1 cellular context compared by ENCODE assay signal in the genomic region with DNA sequence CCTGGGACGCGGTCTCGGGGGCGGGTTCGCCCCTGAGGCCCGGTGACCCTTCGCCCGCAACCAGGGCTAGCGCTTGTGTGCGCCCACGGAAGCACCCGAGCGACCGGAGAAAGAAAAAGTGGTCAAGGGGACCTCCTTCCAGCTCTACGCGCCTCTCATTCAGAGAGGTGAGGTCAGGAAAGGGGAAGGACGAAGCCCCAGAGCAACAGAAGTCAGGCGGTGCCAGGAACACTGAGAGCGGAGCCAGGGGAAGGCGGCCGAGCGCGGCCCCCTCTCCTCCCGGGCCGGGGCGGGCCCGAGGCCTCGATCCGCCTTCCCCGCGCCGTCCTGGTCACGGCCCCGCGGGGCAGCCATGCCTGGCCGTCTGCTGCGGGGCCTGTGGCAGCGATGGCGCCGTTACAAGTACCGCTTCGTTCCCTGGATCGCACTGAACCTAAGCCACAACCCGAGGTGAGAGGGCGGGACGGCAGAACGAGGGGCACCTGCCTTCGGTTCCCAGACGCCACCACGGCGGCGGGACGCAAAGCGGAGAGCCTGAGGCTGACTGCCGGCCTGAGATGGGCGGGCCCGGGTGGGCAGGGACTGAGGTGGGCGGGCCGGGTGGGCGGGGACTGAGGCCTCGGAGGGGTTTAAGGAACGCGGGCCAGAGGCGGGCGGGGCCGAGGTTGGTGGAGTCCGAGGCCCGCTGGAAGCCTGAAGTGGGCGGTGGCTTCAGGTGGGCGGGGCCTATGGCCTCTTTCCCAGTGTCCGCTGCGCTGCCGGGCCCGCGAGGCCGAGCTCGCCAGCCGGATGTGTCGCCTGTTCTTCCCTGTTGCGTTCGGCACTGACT.
TF ChIP-seq lines count a peak whose summit lies in the region.

A gene with protein sequence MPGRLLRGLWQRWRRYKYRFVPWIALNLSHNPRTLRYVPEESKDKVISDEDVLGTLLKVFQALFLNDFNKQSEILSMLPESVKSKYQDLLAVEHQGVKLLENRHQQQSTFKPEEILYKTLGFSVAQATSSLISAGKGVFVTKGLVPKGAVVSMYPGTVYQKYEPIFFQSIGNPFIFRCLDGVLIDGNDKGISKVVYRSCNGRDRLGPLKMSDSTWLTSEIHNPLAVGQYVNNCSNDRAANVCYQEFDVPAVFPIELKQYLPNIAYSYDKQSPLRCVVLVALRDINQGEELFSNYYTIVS (plus strand): TSS at position 303 of the 829 bp plus-strand sequence. CDS start 50 bp downstream, at position 353.

TF ChIP-seq in HepG2, 621 proteins besides CTCF, POLR2A, EP300 and RAD21 (continued from another document and continues in another):
- TF ChIP-seq, protein P1, sequence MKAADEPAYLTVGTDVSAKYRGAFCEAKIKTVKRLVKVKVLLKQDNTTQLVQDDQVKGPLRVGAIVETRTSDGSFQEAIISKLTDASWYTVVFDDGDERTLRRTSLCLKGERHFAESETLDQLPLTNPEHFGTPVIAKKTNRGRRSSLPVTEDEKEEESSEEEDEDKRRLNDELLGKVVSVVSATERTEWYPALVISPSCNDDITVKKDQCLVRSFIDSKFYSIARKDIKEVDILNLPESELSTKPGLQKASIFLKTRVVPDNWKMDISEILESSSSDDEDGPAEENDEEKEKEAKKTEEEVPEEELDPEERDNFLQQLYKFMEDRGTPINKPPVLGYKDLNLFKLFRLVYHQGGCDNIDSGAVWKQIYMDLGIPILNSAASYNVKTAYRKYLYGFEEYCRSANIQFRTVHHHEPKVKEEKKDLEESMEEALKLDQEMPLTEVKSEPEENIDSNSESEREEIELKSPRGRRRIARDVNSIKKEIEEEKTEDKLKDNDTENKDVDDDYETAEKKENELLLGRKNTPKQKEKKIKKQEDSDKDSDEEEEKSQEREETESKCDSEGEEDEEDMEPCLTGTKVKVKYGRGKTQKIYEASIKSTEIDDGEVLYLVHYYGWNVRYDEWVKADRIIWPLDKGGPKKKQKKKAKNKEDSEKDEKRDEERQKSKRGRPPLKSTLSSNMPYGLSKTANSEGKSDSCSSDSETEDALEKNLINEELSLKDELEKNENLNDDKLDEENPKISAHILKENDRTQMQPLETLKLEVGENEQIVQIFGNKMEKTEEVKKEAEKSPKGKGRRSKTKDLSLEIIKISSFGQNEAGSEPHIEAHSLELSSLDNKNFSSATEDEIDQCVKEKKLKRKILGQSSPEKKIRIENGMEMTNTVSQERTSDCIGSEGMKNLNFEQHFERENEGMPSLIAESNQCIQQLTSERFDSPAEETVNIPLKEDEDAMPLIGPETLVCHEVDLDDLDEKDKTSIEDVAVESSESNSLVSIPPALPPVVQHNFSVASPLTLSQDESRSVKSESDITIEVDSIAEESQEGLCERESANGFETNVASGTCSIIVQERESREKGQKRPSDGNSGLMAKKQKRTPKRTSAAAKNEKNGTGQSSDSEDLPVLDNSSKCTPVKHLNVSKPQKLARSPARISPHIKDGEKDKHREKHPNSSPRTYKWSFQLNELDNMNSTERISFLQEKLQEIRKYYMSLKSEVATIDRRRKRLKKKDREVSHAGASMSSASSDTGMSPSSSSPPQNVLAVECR (CRISPR knock-in tag; IDR thresholded peaks at IDR 0.05; ENCODE audit: borderline replicate concordance): peak; percentile 71; the same call in 1 of the 2 replicates
- peak; percentile 72 for TF ChIP-seq ERF (CRISPR knock-in tag; IDR thresholded peaks at IDR 0.05)
- no peak; the same call in 1 of the 2 replicates for TF ChIP-seq ZNF850 (CRISPR knock-in tag; conservative IDR thresholded peaks at IDR 0.05)
- TF ChIP-seq ZNF672 (CRISPR knock-in tag; IDR thresholded peaks at IDR 0.05): no peak
- TF ChIP-seq, protein P2, sequence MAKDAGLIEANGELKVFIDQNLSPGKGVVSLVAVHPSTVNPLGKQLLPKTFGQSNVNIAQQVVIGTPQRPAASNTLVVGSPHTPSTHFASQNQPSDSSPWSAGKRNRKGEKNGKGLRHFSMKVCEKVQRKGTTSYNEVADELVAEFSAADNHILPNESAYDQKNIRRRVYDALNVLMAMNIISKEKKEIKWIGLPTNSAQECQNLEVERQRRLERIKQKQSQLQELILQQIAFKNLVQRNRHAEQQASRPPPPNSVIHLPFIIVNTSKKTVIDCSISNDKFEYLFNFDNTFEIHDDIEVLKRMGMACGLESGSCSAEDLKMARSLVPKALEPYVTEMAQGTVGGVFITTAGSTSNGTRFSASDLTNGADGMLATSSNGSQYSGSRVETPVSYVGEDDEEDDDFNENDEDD (CRISPR knock-in tag; IDR thresholded peaks at IDR 0.05; ENCODE audit: borderline replicate concordance): peak; percentile 54; the same call in 1 of the 2 replicates
- TF ChIP-seq, protein P3, sequence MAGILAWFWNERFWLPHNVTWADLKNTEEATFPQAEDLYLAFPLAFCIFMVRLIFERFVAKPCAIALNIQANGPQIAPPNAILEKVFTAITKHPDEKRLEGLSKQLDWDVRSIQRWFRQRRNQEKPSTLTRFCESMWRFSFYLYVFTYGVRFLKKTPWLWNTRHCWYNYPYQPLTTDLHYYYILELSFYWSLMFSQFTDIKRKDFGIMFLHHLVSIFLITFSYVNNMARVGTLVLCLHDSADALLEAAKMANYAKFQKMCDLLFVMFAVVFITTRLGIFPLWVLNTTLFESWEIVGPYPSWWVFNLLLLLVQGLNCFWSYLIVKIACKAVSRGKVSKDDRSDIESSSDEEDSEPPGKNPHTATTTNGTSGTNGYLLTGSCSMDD (CRISPR knock-in tag; IDR thresholded peaks at IDR 0.05): no peak
- TF ChIP-seq, protein P4, sequence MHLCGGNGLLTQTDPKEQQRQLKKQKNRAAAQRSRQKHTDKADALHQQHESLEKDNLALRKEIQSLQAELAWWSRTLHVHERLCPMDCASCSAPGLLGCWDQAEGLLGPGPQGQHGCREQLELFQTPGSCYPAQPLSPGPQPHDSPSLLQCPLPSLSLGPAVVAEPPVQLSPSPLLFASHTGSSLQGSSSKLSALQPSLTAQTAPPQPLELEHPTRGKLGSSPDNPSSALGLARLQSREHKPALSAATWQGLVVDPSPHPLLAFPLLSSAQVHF (CRISPR knock-in tag; IDR thresholded peaks at IDR 0.05): no peak
- peak; percentile 46; the same call in 1 of the 2 replicates for TF ChIP-seq TSC22D2 (CRISPR knock-in tag; IDR thresholded peaks at IDR 0.05; ENCODE audit: borderline replicate concordance)
- no peak for TF ChIP-seq MTA1 (CRISPR knock-in tag; IDR thresholded peaks at IDR 0.05; ENCODE audit: borderline replicate concordance)
- TF ChIP-seq, protein P5, sequence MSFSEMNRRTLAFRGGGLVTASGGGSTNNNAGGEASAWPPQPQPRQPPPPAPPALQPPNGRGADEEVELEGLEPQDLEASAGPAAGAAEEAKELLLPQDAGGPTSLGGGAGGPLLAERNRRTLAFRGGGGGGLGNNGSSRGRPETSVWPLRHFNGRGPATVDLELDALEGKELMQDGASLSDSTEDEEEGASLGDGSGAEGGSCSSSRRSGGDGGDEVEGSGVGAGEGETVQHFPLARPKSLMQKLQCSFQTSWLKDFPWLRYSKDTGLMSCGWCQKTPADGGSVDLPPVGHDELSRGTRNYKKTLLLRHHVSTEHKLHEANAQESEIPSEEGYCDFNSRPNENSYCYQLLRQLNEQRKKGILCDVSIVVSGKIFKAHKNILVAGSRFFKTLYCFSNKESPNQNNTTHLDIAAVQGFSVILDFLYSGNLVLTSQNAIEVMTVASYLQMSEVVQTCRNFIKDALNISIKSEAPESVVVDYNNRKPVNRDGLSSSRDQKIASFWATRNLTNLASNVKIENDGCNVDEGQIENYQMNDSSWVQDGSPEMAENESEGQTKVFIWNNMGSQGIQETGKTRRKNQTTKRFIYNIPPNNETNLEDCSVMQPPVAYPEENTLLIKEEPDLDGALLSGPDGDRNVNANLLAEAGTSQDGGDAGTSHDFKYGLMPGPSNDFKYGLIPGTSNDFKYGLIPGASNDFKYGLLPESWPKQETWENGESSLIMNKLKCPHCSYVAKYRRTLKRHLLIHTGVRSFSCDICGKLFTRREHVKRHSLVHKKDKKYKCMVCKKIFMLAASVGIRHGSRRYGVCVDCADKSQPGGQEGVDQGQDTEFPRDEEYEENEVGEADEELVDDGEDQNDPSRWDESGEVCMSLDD (CRISPR knock-in tag; IDR thresholded peaks at IDR 0.05; ENCODE audit: borderline replicate concordance): no peak
- TF ChIP-seq NFKBIZ (CRISPR knock-in tag; IDR thresholded peaks at IDR 0.05): no peak
- TF ChIP-seq GTF2F1 (IDR thresholded peaks at IDR 0.05; ENCODE audit: low read length): no peak; the same call in 1 of the 2 replicates
- no peak for TF ChIP-seq JUND (CRISPR knock-in tag; IDR thresholded peaks at IDR 0.05)
- TF ChIP-seq, protein P6, sequence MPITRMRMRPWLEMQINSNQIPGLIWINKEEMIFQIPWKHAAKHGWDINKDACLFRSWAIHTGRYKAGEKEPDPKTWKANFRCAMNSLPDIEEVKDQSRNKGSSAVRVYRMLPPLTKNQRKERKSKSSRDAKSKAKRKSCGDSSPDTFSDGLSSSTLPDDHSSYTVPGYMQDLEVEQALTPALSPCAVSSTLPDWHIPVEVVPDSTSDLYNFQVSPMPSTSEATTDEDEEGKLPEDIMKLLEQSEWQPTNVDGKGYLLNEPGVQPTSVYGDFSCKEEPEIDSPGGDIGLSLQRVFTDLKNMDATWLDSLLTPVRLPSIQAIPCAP (CRISPR knock-in tag; IDR thresholded peaks at IDR 0.05; ENCODE audit: low read depth): no peak
- TF ChIP-seq POLR2AphosphoS5 (IDR thresholded peaks at IDR 0.05; ENCODE audit: low read depth, low read length): peak; percentile 97
- peak; percentile 42; the same call in 1 of the 2 replicates for TF ChIP-seq MEIS2 (CRISPR knock-in tag; IDR thresholded peaks at IDR 0.05)
- TF ChIP-seq SAFB2 (CRISPR knock-in tag; IDR thresholded peaks at IDR 0.05; ENCODE audit: borderline replicate concordance, low read depth): peak; percentile 56; the same call in 1 of the 2 replicates
- TF ChIP-seq POLR2AphosphoS2 (IDR thresholded peaks at IDR 0.05; ENCODE audit: low read depth, low read length): 0 out of 2 replicates have a peak, but pooled peaks have one; percentile 36
- TF ChIP-seq, protein P7, sequence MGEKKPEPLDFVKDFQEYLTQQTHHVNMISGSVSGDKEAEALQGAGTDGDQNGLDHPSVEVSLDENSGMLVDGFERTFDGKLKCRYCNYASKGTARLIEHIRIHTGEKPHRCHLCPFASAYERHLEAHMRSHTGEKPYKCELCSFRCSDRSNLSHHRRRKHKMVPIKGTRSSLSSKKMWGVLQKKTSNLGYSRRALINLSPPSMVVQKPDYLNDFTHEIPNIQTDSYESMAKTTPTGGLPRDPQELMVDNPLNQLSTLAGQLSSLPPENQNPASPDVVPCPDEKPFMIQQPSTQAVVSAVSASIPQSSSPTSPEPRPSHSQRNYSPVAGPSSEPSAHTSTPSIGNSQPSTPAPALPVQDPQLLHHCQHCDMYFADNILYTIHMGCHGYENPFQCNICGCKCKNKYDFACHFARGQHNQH (CRISPR knock-in tag; IDR thresholded peaks at IDR 0.05): peak; percentile 69; the same call in 1 of the 2 replicates
- peak; percentile 84 for TF ChIP-seq RNF2 (conservative IDR thresholded peaks at IDR 0.05; ENCODE audit: low read depth)
- no peak for TF ChIP-seq ZNF354B (CRISPR knock-in tag; IDR thresholded peaks at IDR 0.05)
- no peak for TF ChIP-seq ZNF780A (CRISPR knock-in tag; IDR thresholded peaks at IDR 0.05)
- TF ChIP-seq SNAI1 (CRISPR knock-in tag; IDR thresholded peaks at IDR 0.05; ENCODE audit: borderline replicate concordance): no peak
- TF ChIP-seq RFXAP (CRISPR knock-in tag; IDR thresholded peaks at IDR 0.05; ENCODE audit: borderline replicate concordance): peak; percentile 37; the same call in 1 of the 2 replicates
- TF ChIP-seq FOXA1 (IDR thresholded peaks at IDR 0.05): no peak
- peak; percentile 1; the same call in 1 of the 2 replicates for TF ChIP-seq FOXA1 (CRISPR knock-in tag; IDR thresholded peaks at IDR 0.05)
- no peak for TF ChIP-seq ZBTB7B (CRISPR knock-in tag; IDR thresholded peaks at IDR 0.05)
- peak; percentile 97 for TF ChIP-seq POLR2G (IDR thresholded peaks at IDR 0.05; ENCODE audit: low read depth, low read length)
- no peak for TF ChIP-seq ZNF382 (CRISPR knock-in tag; IDR thresholded peaks at IDR 0.05; ENCODE audit: borderline replicate concordance)
- TF ChIP-seq ZNF614 (CRISPR knock-in tag; IDR thresholded peaks at IDR 0.05; ENCODE audit: borderline replicate concordance): peak; percentile 49; the same call in 1 of the 2 replicates
- TF ChIP-seq SYNCRIP (IDR thresholded peaks at IDR 0.05; ENCODE audit: insufficient read depth, low read depth, low read length): no peak
- TF ChIP-seq, protein P8, sequence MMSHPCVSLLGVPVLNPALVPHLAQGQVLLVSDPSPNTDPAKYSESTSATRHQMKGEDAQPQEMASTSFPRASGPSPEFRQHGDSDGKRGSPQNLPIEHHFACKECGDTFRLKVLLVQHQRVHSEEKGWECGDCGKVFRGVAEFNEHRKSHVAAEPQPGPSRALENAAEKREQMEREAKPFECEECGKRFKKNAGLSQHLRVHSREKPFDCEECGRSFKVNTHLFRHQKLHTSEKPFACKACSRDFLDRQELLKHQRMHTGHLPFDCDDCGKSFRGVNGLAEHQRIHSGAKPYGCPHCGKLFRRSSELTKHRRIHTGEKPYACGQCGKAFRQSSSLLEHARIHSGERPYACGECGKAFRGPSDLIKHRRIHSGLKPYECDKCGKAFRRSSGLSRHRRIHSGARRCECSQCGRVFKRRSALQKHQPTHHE (CRISPR knock-in tag; IDR thresholded peaks at IDR 0.05; ENCODE audit: borderline replicate concordance): no peak
- TF ChIP-seq ONECUT2 (CRISPR knock-in tag; IDR thresholded peaks at IDR 0.05): no peak
- TF ChIP-seq SIX1 (CRISPR knock-in tag; IDR thresholded peaks at IDR 0.05; ENCODE audit: borderline replicate concordance): no peak
- peak in 1 of 2 experiments; percentile 71; a peak in 2 of 4 replicates for TF ChIP-seq KLF16 (CRISPR knock-in tag; IDR thresholded peaks at IDR 0.05)
- no peak for TF ChIP-seq KDM5A (IDR thresholded peaks at IDR 0.05; ENCODE audit: borderline replicate concordance, low read length)
- no peak for TF ChIP-seq MIER2 (CRISPR knock-in tag; IDR thresholded peaks at IDR 0.05)
- peak; percentile 66; the same call in 1 of the 2 replicates for TF ChIP-seq ELF1 (CRISPR knock-in tag; IDR thresholded peaks at IDR 0.05)
- TF ChIP-seq, protein P9, sequence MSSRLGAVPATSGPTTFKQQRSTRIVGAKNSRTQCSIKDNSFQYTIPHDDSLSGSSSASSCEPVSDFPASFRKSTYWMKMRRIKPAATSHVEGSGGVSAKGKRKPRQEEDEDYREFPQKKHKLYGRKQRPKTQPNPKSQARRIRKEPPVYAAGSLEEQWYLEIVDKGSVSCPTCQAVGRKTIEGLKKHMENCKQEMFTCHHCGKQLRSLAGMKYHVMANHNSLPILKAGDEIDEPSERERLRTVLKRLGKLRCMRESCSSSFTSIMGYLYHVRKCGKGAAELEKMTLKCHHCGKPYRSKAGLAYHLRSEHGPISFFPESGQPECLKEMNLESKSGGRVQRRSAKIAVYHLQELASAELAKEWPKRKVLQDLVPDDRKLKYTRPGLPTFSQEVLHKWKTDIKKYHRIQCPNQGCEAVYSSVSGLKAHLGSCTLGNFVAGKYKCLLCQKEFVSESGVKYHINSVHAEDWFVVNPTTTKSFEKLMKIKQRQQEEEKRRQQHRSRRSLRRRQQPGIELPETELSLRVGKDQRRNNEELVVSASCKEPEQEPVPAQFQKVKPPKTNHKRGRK (CRISPR knock-in tag; IDR thresholded peaks at IDR 0.05): no peak
- TF ChIP-seq, protein P10, sequence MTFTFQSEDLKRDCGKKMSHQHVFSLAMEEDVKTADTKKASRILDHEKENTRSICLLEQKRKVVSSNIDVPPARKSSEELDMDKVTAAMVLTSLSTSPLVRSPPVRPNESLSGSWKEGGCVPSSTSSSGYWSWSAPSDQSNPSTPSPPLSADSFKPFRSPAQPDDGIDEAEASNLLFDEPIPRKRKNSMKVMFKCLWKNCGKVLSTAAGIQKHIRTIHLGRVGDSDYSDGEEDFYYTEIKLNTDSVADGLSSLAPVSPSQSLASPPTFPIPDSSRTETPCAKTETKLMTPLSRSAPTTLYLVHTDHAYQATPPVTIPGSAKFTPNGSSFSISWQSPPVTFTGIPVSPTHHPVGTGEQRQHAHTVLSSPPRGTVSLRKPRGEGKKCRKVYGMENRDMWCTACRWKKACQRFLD (CRISPR knock-in tag; IDR thresholded peaks at IDR 0.05; ENCODE audit: borderline replicate concordance): no peak; the same call in 1 of the 2 replicates
- TF ChIP-seq ZNF143 (CRISPR knock-in tag; IDR thresholded peaks at IDR 0.05): peak; percentile 85
- no peak for TF ChIP-seq ZNF292 (CRISPR knock-in tag; IDR thresholded peaks at IDR 0.05; ENCODE audit: borderline replicate concordance, low read depth)
